ENCODE assay signal across 1 cellular context in genomic region chr1:53175302-53175913, GRCh38.
TF ChIP-seq lines count a peak whose summit lies in the region.

No MANE protein-coding gene starts in this region.

TF ChIP-seq in HepG2, 621 proteins besides CTCF, POLR2A, EP300 and RAD21:
- TF ChIP-seq ZNF382 (CRISPR knock-in tag; IDR thresholded peaks at IDR 0.05; ENCODE audit: borderline replicate concordance) (no peak), ZNF264 (CRISPR knock-in tag; IDR thresholded peaks at IDR 0.05) (0 out of 2 replicates have a peak, but pooled peaks have one; percentile 75), BCL6 (CRISPR knock-in tag; IDR thresholded peaks at IDR 0.05) (peak; percentile 50; the same call in 1 of the 2 replicates), ERF (CRISPR knock-in tag; IDR thresholded peaks at IDR 0.05) (no peak), ZBTB37 (CRISPR knock-in tag; IDR thresholded peaks at IDR 0.05) (no peak), TFAP4 (IDR thresholded peaks at IDR 0.05; ENCODE audit: borderline replicate concordance, low read depth) (peak; percentile 45; the same call in 1 of the 2 replicates), MEF2D (CRISPR knock-in tag; IDR thresholded peaks at IDR 0.05) (peak; percentile 94), ATM (IDR thresholded peaks at IDR 0.05; ENCODE audit: borderline replicate concordance) (no peak), JDP2 (CRISPR knock-in tag; IDR thresholded peaks at IDR 0.05; ENCODE audit: borderline replicate concordance) (no peak), ZNF451 (CRISPR knock-in tag; IDR thresholded peaks at IDR 0.05) (no peak), KDM3A (CRISPR knock-in tag; IDR thresholded peaks at IDR 0.05; ENCODE audit: low read depth) (no peak), ATF4 (CRISPR knock-in tag; IDR thresholded peaks at IDR 0.05) (no peak), ZNF205 (CRISPR knock-in tag; IDR thresholded peaks at IDR 0.05) (no peak), SAP130 (CRISPR knock-in tag; IDR thresholded peaks at IDR 0.05; ENCODE audit: low read depth) (peak; percentile 23; the same call in 1 of the 2 replicates), RFX1 (IDR thresholded peaks at IDR 0.05) (no peak), FOXA3 (CRISPR knock-in tag; IDR thresholded peaks at IDR 0.05) (peak; percentile 9; the same call in 1 of the 2 replicates), HNF4A (CRISPR knock-in tag; IDR thresholded peaks at IDR 0.05) (peak; percentile 45), SALL1 (CRISPR knock-in tag; IDR thresholded peaks at IDR 0.05) (0 out of 2 replicates have a peak, but pooled peaks have one; percentile 17), ZZZ3 (CRISPR knock-in tag; IDR thresholded peaks at IDR 0.05; ENCODE audit: borderline replicate concordance) (no peak), ZNF17 (CRISPR knock-in tag; IDR thresholded peaks at IDR 0.05) (no peak), TFE3 (CRISPR knock-in tag; IDR thresholded peaks at IDR 0.05) (peak; percentile 51; the same call in 1 of the 2 replicates), HINFP (CRISPR knock-in tag; IDR thresholded peaks at IDR 0.05; ENCODE audit: low read depth) (no peak), POLR2AphosphoS5 (IDR thresholded peaks at IDR 0.05; ENCODE audit: low read depth, low read length) (no peak), ATAD3A (CRISPR knock-in tag; IDR thresholded peaks at IDR 0.05) (no peak), ZNF121 (CRISPR knock-in tag; IDR thresholded peaks at IDR 0.05) (0 out of 2 replicates have a peak, but pooled peaks have one; percentile 34), MBNL3 (CRISPR knock-in tag; conservative IDR thresholded peaks at IDR 0.05) (no peak), ZMYM3 (CRISPR knock-in tag; IDR thresholded peaks at IDR 0.05) (0 out of 2 replicates have a peak, but pooled peaks have one; percentile 7), ARID5B (CRISPR knock-in tag; IDR thresholded peaks at IDR 0.05) (peak; percentile 57), RARA (CRISPR knock-in tag; IDR thresholded peaks at IDR 0.05) (peak; percentile 26; the same call in 1 of the 2 replicates), U2AF2 (IDR thresholded peaks at IDR 0.05; ENCODE audit: low read depth, low read length) (no peak), HMGXB3 (CRISPR knock-in tag; IDR thresholded peaks at IDR 0.05; ENCODE audit: borderline replicate concordance) (no peak), CENPX (CRISPR knock-in tag; IDR thresholded peaks at IDR 0.05) (no peak), ZSCAN9 (CRISPR knock-in tag; IDR thresholded peaks at IDR 0.05; ENCODE audit: borderline replicate concordance) (no peak), PHF20 (CRISPR knock-in tag; IDR thresholded peaks at IDR 0.05) (0 out of 2 replicates have a peak, but pooled peaks have one; percentile 23), ZNF20 (CRISPR knock-in tag; IDR thresholded peaks at IDR 0.05) (no peak)
